12 cellular contexts compared by ENCODE assay signal in genomic region chr13:40103864-40104263, GRCh38.
"Had no signal": no experiment of that assay in that cellular context is flagged by ENCODE, and none has a peak within 500 bp of the region (broad histone marks: within the 10 kb centered on the region; RNA-seq: fewer than 3 reads in every experiment).

No MANE protein-coding gene starts in this region.

- H3K4me3 Mint-ChIP-seq: naive thymus-derived CD8-positive, alpha-beta T cell had no signal

- H3K36me3 ChIP-seq: left lung, sigmoid colon, thyroid gland had no signal

- H2AFZ ChIP-seq: parathyroid adenoma had no signal

- H3K79me2 ChIP-seq: parathyroid adenoma had no signal

- H3K4me1 ChIP-seq: left lung, parathyroid adenoma, sigmoid colon, thyroid gland had no signal

- H3K27ac ChIP-seq: left lung, parathyroid adenoma, sigmoid colon, thyroid gland had no signal

- FAIRE-seq: astrocyte had no signal

- H3K9me3 ChIP-seq: sigmoid colon, thyroid gland had no signal

- H3K4me3 ChIP-seq: left lung, sigmoid colon, thyroid gland had no signal

- H3K27me3 ChIP-seq: left lung, sigmoid colon, thyroid gland had no signal

- ATAC-seq: esophagus mucosa; left lung; naive thymus-derived CD8-positive, alpha-beta T cell had no signal

- DNase-seq: activated CD4-positive, alpha-beta T cell treated with anti-CD3 and anti-CD28 coated beads, Interleukin-2, amount 50 U/mL, for 48 hours; activated CD8-positive, alpha-beta memory T cell treated with anti-CD3 and anti-CD28 coated beads, Interleukin-2, amount 50 U/mL, for 4 hours; islet precursor cell; left lung; naive thymus-derived CD8-positive, alpha-beta T cell; sigmoid colon; stimulated activated CD4-positive, alpha-beta T cell treated with anti-CD3 and anti-CD28 coated beads, Interleukin-1b, Interleukin-23, amount 100 ng/mL, for 48 hours; T-helper 9 cell; thyroid gland had no signal

- H3K9ac ChIP-seq: parathyroid adenoma had no signal
